ENCODE assay signal across 1 cellular context in genomic region chr6:131169613-131170012, GRCh38.
TF ChIP-seq lines count a peak whose summit lies in the region.

No MANE protein-coding gene starts in this region.

TF ChIP-seq in neural cell, 6 proteins besides CTCF, POLR2A, EP300 and RAD21 (continued from another document):
- peak; percentile 31 for TF ChIP-seq REST (IDR thresholded peaks at IDR 0.05; ENCODE audit: borderline replicate concordance)
- TF ChIP-seq POLR2AphosphoS5 (IDR thresholded peaks at IDR 0.05) = peak; percentile 84
- TF ChIP-seq MXI1 (conservative IDR thresholded peaks at IDR 0.05; ENCODE audit: poor library complexity, severe bottlenecking) = no peak
- no peak for TF ChIP-seq TAF1 (IDR thresholded peaks at IDR 0.05; ENCODE audit: low read depth)
- no peak for TF ChIP-seq SMC3 (conservative IDR thresholded peaks at IDR 0.05; ENCODE audit: poor library complexity)
